Comparison of ENCODE assay signal across 8 cellular contexts in genomic region chr22:36507518-36508010, GRCh38. TPM values are rescaled to one million over a fixed set of nuclear protein-coding genes. Genes with fewer than 3 reads are reported as not detected.
DNase-seq lines count a peak whose midpoint lies in the region; ATAC-seq, FAIRE-seq and TF ChIP-seq lines count a peak whose summit lies in the region.

No MANE protein-coding gene starts in this region.

- H3K27me3 Mint-ChIP-seq in activated naive CD4-positive, alpha-beta T cell treated with anti-CD3 and anti-CD28 coated beads, Interleukin-2, amount 10 ng/mL, durations not matched to agents 7 days and 5 days, result no peaks in the 10 kb centered on the region
- peaks cover 6% of the 10 kb centered on the region for H3K27me3 Mint-ChIP-seq in astrocyte (ENCODE audit: low read depth, unreplicated experiment)

- peaks cover 12% of the 10 kb centered on the region for H3K79me1 ChIP-seq in mesenchymal stem cell (replicated peaks; ENCODE audit: low read length, poor library complexity, severe bottlenecking)

- H3K4me1 ChIP-seq in astrocyte (ENCODE audit: insufficient read depth, low read length) (peaks cover 10% of the 10 kb centered on the region), mesenchymal stem cell (ENCODE audit: control insufficient read depth, insufficient read depth, low read depth, low read length) (peaks cover 22% of the 10 kb centered on the region), tibial nerve (peaks cover 0 to 26% (median 10%) of the 10 kb centered on the region in 4 donors)

- H2BK5ac ChIP-seq in mesenchymal stem cell (ENCODE audit: low read depth, low read length, poor library complexity, severe bottlenecking), result no peak overlapping the region

- WGBS in mesenchymal stem cell, result 95% methylated on average over 5 of the region's 6 CpGs
- 92 to 93% methylated on average over 6 of the region's 6 CpGs for WGBS in tibial nerve, 2 donors

- CTCF ChIA-PET in activated naive CD4-positive, alpha-beta T cell treated with anti-CD3 and anti-CD28 coated beads, Interleukin-2, amount 10 ng/mL, durations not matched to agents 7 days and 5 days (lab: Charles Lee), result interaction anchor here (1.0 kb wide), 1 partner anchor 313 kb away, joined by 3 read pairs; no protein-coding TSS in a partner anchor

- H3K27ac ChIP-seq in astrocyte (ENCODE audit: low read depth, low read length) (no peak overlapping the region), mesenchymal stem cell (ENCODE audit: low read length, poor library complexity, severe bottlenecking) (no peak overlapping the region), tibial nerve (peak overlapping the region; percentile 83 to 91 (median 88))

- no peak overlapping the region for H3K27ac Mint-ChIP-seq in activated naive CD4-positive, alpha-beta T cell treated with anti-CD3 and anti-CD28 coated beads, Interleukin-2, amount 10 ng/mL, durations not matched to agents 7 days and 5 days
- no peak overlapping the region for H3K27ac Mint-ChIP-seq in astrocyte (ENCODE audit: unreplicated experiment)

- no peaks in the 10 kb centered on the region for H3K9me3 Mint-ChIP-seq in activated naive CD4-positive, alpha-beta T cell treated with anti-CD3 and anti-CD28 coated beads, Interleukin-2, amount 10 ng/mL, durations not matched to agents 7 days and 5 days
- no peaks in the 10 kb centered on the region for H3K9me3 Mint-ChIP-seq in astrocyte (ENCODE audit: unreplicated experiment)

- no peaks in the 10 kb centered on the region for H3K9me3 ChIP-seq in astrocyte (ENCODE audit: insufficient read depth, low read depth, low read length)
- H3K9me3 ChIP-seq in mesenchymal stem cell (ENCODE audit: control insufficient read depth, low read length), result no peaks in the 10 kb centered on the region
- H3K9me3 ChIP-seq in tibial nerve, result no peaks in the 10 kb centered on the region

- FAIRE-seq in astrocyte (lab: Jason Lieb, UNC), result no peak

- peaks cover 22% of the 10 kb centered on the region for H3K36me3 ChIP-seq in astrocyte (ENCODE audit: insufficient read depth, low read length)
- peaks cover 43 to 46% of the 10 kb centered on the region in 2 experiments for H3K36me3 ChIP-seq in mesenchymal stem cell (ENCODE audit: control insufficient read depth in 1 of 2, insufficient read depth in 2 of 2, low read depth in 1 of 2, low read length in 2 of 2)
- H3K36me3 ChIP-seq in tibial nerve, result peaks cover 2 to 51% (median 13%) of the 10 kb centered on the region in 3 donors

- TF ChIP-seq POLR2A in tibial nerve (IDR thresholded peaks at IDR 0.05), result no peak

- peaks cover 22% of the 10 kb centered on the region for H3K36me3 Mint-ChIP-seq in activated naive CD4-positive, alpha-beta T cell treated with anti-CD3 and anti-CD28 coated beads, Interleukin-2, amount 10 ng/mL, durations not matched to agents 7 days and 5 days
- peaks cover 13% of the 10 kb centered on the region for H3K36me3 Mint-ChIP-seq in astrocyte (ENCODE audit: low read depth, unreplicated experiment)

- peak overlapping the region; percentile 62 for H3K4me3 Mint-ChIP-seq in activated naive CD4-positive, alpha-beta T cell treated with anti-CD3 and anti-CD28 coated beads, Interleukin-2, amount 10 ng/mL, durations not matched to agents 7 days and 5 days
- H3K4me3 Mint-ChIP-seq in astrocyte (ENCODE audit: unreplicated experiment), result peak overlapping the region; percentile 57

- no peak for ATAC-seq in HG03457 (IDR thresholded peaks at IDR 0.05; ENCODE audit: unreplicated experiment)

- peak overlapping the region; percentile 43 for H4K91ac ChIP-seq in mesenchymal stem cell (ENCODE audit: low read length)

- H2BK120ac ChIP-seq in mesenchymal stem cell (ENCODE audit: low read depth, low read length), result peak overlapping the region; percentile 15

- H3K4me2 ChIP-seq in astrocyte (ENCODE audit: low read length) (peak overlapping the region; percentile 83), mesenchymal stem cell (ENCODE audit: low read length, poor library complexity, severe bottlenecking) (no peak overlapping the region)

- no peak for TF ChIP-seq EP300 in tibial nerve (IDR thresholded peaks at IDR 0.05)

- TF ChIP-seq CTCF in astrocyte (IDR thresholded peaks at IDR 0.05; ENCODE audit: insufficient read depth, low read depth, low read length) (no peak), tibial nerve (IDR thresholded peaks at IDR 0.05) (no peak)

- H2AFZ ChIP-seq in astrocyte (ENCODE audit: low read depth, low read length), result peak overlapping the region; percentile 59
- H2AFZ ChIP-seq in mesenchymal stem cell (ENCODE audit: low read depth, low read length), result no peak overlapping the region

- H2AK5ac ChIP-seq in mesenchymal stem cell (ENCODE audit: low read length, severe bottlenecking), result no peak overlapping the region

- no peaks in the 10 kb centered on the region for H3K79me2 ChIP-seq in astrocyte (ENCODE audit: insufficient read depth, low read length)

- peak overlapping the region in 1 of 2 experiments; percentile 79 for H3K18ac ChIP-seq in mesenchymal stem cell (ENCODE audit: low read depth in 1 of 2, low read length in 2 of 2)

- peaks cover 20% of the 10 kb centered on the region for H4K20me1 ChIP-seq in astrocyte (ENCODE audit: insufficient read depth, low read length)

- H4K8ac ChIP-seq in mesenchymal stem cell (ENCODE audit: low read length), result peak overlapping the region; percentile 99

- peak overlapping the region; percentile 15 to 79 for H2BK12ac ChIP-seq in mesenchymal stem cell (ENCODE audit: low read length in 2 of 2)

- H3K9ac ChIP-seq in astrocyte (ENCODE audit: low read length), result no peak overlapping the region
- peak overlapping the region; percentile 79 for H3K9ac ChIP-seq in mesenchymal stem cell (ENCODE audit: low read length)

- H3K4me1 Mint-ChIP-seq in activated naive CD4-positive, alpha-beta T cell treated with anti-CD3 and anti-CD28 coated beads, Interleukin-2, amount 10 ng/mL, durations not matched to agents 7 days and 5 days, result peaks cover 35% of the 10 kb centered on the region
- H3K4me1 Mint-ChIP-seq in astrocyte (ENCODE audit: low read depth, unreplicated experiment), result no peaks in the 10 kb centered on the region

- H3K4ac ChIP-seq in mesenchymal stem cell (ENCODE audit: low read depth in 1 of 2, low read length in 2 of 2), result peak overlapping the region; percentile 65 to 94

- no peak overlapping the region for H3K4me3 ChIP-seq in astrocyte (ENCODE audit: insufficient read depth, low read depth, low read length)
- H3K4me3 ChIP-seq in mesenchymal stem cell (ENCODE audit: insufficient read depth in 1 of 2, low read depth in 1 of 2, low read length in 2 of 2), result peak overlapping the region in 1 of 2 experiments; percentile 76
- H3K4me3 ChIP-seq in tibial nerve, result peak overlapping the region in 3 of 4 donors; percentile 47 to 69 (median 59)

- H3K27me3 ChIP-seq in astrocyte (ENCODE audit: insufficient read depth, low read length), result no peaks in the 10 kb centered on the region
- H3K27me3 ChIP-seq in mesenchymal stem cell (ENCODE audit: control insufficient read depth in 1 of 2, insufficient read depth in 1 of 2, low read length in 2 of 2), result no peaks in the 10 kb centered on the region
- no peaks in the 10 kb centered on the region for H3K27me3 ChIP-seq in tibial nerve

- no peak overlapping the region for H3K14ac ChIP-seq in mesenchymal stem cell (ENCODE audit: low read length in 2 of 2)

- H3K23ac ChIP-seq in mesenchymal stem cell (ENCODE audit: low read length in 2 of 2), result no peak overlapping the region

- no peak for DNase-seq in activated naive CD4-positive, alpha-beta T cell treated with anti-CD3 and anti-CD28 coated beads, Interleukin-2, amount 10 ng/mL, durations not matched to agents 7 days and 5 days
- no peak for DNase-seq in activated naive CD4-positive, alpha-beta T cell (lab: John Stamatoyannopoulos, UW)
- no peak for DNase-seq in astrocyte (ENCODE audit: low read depth)
- DNase-seq in mesenchymal stem cell, result no peak
- no peak for DNase-seq in tibial nerve (ENCODE audit: low spot score in 2 of 2)
- DNase-seq in midbrain (lab: John Stamatoyannopoulos, UW), result no peak
- no peak for DNase-seq in kidney tubule cell (ENCODE audit: low spot score)

- H2BK15ac ChIP-seq in mesenchymal stem cell (ENCODE audit: low read depth, poor library complexity, severe bottlenecking), result no peak overlapping the region

RNA-seq across cellular contexts. Expression of gene FOXRED2, which starts 0.7 kb away (rescaled TPM):
- 5.3 and 5.9 TPM in 2 replicates for total RNA-seq in astrocyte
- polyA plus RNA-seq in mesenchymal stem cell (2013, experiment 1 of 2), result 12.9 TPM
- polyA plus RNA-seq in mesenchymal stem cell (2013, experiment 2 of 2), result 12.8 TPM
- total RNA-seq in tibial nerve, result 10 to 100 TPM in 3 of 4 donors, 1 to 10 TPM in 1; 3.1 to 13.7 (median 13.1) TPM

RNA-seq across cellular contexts. Expression of gene EIF3D, which starts 21.4 kb away (rescaled TPM):
- total RNA-seq in astrocyte, result 147 and 168 TPM in 2 replicates
- 145 TPM for polyA plus RNA-seq in mesenchymal stem cell (2013, experiment 1 of 2)
- 145 TPM for polyA plus RNA-seq in mesenchymal stem cell (2013, experiment 2 of 2)
- 100 to 1,000 TPM; 200 to 272 (median 238) TPM for total RNA-seq in tibial nerve

RNA-seq across cellular contexts. Expression of gene TXN2, which starts 26.1 kb away (rescaled TPM):
- total RNA-seq in astrocyte (56.4 and 61.0 TPM in 2 replicates), tibial nerve (10 to 100 TPM; 50.4 to 83.5 (median 68.0) TPM)
- polyA plus RNA-seq in mesenchymal stem cell (2013, experiment 1 of 2), result 66.7 TPM
- polyA plus RNA-seq in mesenchymal stem cell (2013, experiment 2 of 2), result 65.6 TPM

Comparison
In these comparisons a context has a peak if more than half of its experiments do, and no peak if none do; other contexts are left out.
1. H3K27ac ChIP-seq: peak in tibial nerve (4 of 4); none in astrocyte (single experiment) and mesenchymal stem cell (single experiment).